19 cellular contexts compared by ENCODE assay signal in the genomic region with DNA sequence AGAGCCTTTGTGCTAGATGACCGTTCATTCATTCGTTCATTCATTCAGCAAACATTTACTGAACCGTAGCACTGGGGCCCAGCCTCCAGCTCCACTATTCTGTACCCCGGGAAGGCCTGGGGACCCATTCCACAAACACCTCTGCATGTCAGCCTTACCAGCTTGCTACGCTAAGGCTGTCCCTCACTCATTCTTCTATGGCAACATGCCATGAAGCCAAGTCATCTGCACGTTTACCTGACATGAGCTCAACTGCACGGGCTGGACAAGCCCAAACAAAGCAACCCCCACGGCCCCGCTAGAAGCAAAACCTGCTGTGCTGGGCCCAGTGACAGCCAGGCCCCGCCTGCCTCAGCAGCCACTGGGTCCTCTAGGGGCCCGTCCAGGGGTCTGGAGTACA. TPM values are rescaled to one million over a fixed set of nuclear protein-coding genes. Genes with fewer than 3 reads are reported as not detected.
"Had no signal": no experiment of that assay in that cellular context is flagged by ENCODE, and none has a peak within 500 bp of the region (broad histone marks: within the 10 kb centered on the region; RNA-seq: fewer than 3 reads in every experiment).

No MANE protein-coding gene starts in this region.

- ATAC-seq: activated CD4-positive, alpha-beta T cell treated with anti-CD3 and anti-CD28 coated beads for 36 hours; left colon; psoas muscle had no signal

- H3K27ac ChIP-seq: colonic mucosa, esophagus muscularis mucosa, psoas muscle, tibial artery, vagina had no signal

- H3K27ac Mint-ChIP-seq: activated CD4-positive, alpha-beta T cell treated with anti-CD3 and anti-CD28 coated beads for 36 hours; activated naive CD8-positive, alpha-beta T cell; endodermal cell; mesothelial cell of epicardium; nephron had no signal

- H3K9me3 Mint-ChIP-seq: endodermal cell, mesothelial cell of epicardium, nephron had no signal

- DNase-seq: activated CD4-positive, alpha-beta T cell treated with anti-CD3 and anti-CD28 coated beads for 36 hours; activated CD4-positive, alpha-beta T cell treated with anti-CD3 and anti-CD28 coated beads, Interleukin-2, amount 50 U/mL, for 48 hours; central memory CD4-positive, alpha-beta T cell; colonic mucosa; endodermal cell; left colon; right cardiac atrium; stimulated activated CD4-positive, alpha-beta T cell treated with anti-CD3 and anti-CD28 coated beads, Interleukin-2, amount 100 ng/mL, for 24 hours; stimulated activated naive CD4-positive, alpha-beta T cell treated with Interleukin-2 at 50 U/mL for 16 hours; T-helper 2 cell; tibial artery had no signal

- H3K36me3 Mint-ChIP-seq: activated naive CD8-positive, alpha-beta T cell had no signal

- H3K36me3 ChIP-seq: colonic mucosa, vagina had no signal

- H3K4me3 Mint-ChIP-seq: activated CD4-positive, alpha-beta T cell treated with anti-CD3 and anti-CD28 coated beads for 36 hours; activated naive CD8-positive, alpha-beta T cell; endodermal cell; mesothelial cell of epicardium; nephron had no signal

- H3K4me3 ChIP-seq: colonic mucosa, esophagus muscularis mucosa, lung, psoas muscle, tibial artery, vagina had no signal

- H3K4me1 Mint-ChIP-seq: activated CD4-positive, alpha-beta T cell treated with anti-CD3 and anti-CD28 coated beads for 36 hours; endodermal cell; nephron had no signal

- H3K27me3 Mint-ChIP-seq: activated CD4-positive, alpha-beta T cell treated with anti-CD3 and anti-CD28 coated beads for 36 hours; activated naive CD8-positive, alpha-beta T cell had no signal

- H3K27me3 ChIP-seq: colonic mucosa, esophagus muscularis mucosa, tibial artery, vagina had no signal

RNA-seq across cellular contexts. Expression of gene CEL, which starts 6.0 kb away (rescaled TPM):
- total RNA-seq: skeletal muscle tissue had no signal
